1 cellular context compared by ENCODE assay signal in genomic region chr16:50547944-50548658, GRCh38.
TF ChIP-seq lines count a peak whose summit lies in the region.

Gene NKD1 (plus strand): TSS chr16:50548396. CDS start chr16:50548554, 158 bp downstream.

TF ChIP-seq in neural cell, 6 proteins besides CTCF, POLR2A, EP300 and RAD21 (continued from another document):
- TF ChIP-seq REST (IDR thresholded peaks at IDR 0.05; ENCODE audit: borderline replicate concordance) = peak; percentile 40
- no peak for TF ChIP-seq EZH2 (IDR thresholded peaks at IDR 0.05; ENCODE audit: borderline replicate concordance, insufficient read depth, low read length, poor library complexity, severe bottlenecking)
- TF ChIP-seq TAF1 (IDR thresholded peaks at IDR 0.05; ENCODE audit: low read depth) = no peak
- peak; percentile 61 for TF ChIP-seq MXI1 (conservative IDR thresholded peaks at IDR 0.05; ENCODE audit: poor library complexity, severe bottlenecking)
